15 cellular contexts compared by ENCODE assay signal in the genomic region with DNA sequence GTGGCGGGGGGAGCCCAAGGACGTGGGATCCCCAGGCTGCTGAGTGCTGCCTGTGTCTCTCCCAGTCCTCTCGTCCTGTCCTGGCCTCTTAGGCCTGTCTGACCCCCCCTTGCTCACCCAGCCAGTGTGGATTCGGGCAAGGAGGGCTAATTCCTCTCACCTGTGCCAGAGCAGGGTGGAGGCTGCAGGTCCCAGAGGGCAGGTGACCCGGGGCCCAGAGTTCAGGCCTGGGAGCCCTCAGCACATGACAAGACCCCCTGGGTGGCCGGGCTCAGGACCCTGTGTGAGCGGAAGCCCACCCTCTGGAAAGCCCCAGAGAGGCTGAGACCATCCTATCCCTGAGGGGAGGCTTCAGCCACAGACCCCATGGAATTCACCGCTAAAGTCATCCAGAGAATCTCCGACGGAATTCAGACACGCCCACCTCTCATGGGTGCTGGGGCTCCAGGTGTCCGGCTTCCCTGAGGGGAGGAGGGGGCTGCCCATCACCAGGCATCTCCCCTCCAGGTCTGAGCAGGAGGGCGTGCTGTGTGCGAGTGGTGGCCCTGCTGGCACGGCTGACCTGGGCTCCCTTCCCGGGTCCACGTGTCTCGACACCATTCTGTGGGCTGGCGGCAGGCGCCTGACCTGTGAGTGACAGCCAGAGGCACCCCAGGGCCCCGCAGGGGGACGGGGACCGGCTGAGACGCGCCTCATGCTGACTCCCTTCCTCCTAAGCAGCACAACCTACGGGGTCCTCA. TPM values are rescaled to one million over a fixed set of nuclear protein-coding genes. Genes with fewer than 3 reads are reported as not detected.
"Had no signal": no experiment of that assay in that cellular context is flagged by ENCODE, and none has a peak within 500 bp of the region (broad histone marks: within the 10 kb centered on the region; RNA-seq: fewer than 3 reads in every experiment).

No MANE protein-coding gene starts in this region.

- H3K27ac ChIP-seq: esophagus squamous epithelium, neural progenitor cell, parathyroid adenoma, testis, upper lobe of left lung had no signal

- ATAC-seq: activated CD4-positive, CD25-positive, alpha-beta regulatory T cell treated with anti-CD3 and anti-CD28 coated beads, Interleukin-2, amount 50 U/mL, for 24 hours had no signal

- H3K36me3 ChIP-seq: esophagus squamous epithelium, neural progenitor cell, upper lobe of left lung had no signal

- H3K4me2 ChIP-seq: neural progenitor cell had no signal

- H3K27me3 ChIP-seq: testis had no signal

- H3K9me3 ChIP-seq: esophagus squamous epithelium, testis, upper lobe of left lung had no signal

- DNase-seq: activated CD4-positive, alpha-beta T cell treated with anti-CD3 and anti-CD28 coated beads, Interleukin-2, amount 50 U/mL, for 1 hour; activated CD8-positive, alpha-beta memory T cell treated with anti-CD3 and anti-CD28 coated beads for 24 hours; activated CD8-positive, alpha-beta memory T cell treated with anti-CD3 and anti-CD28 coated beads, Interleukin-2, amount 50 U/mL, for 48 hours; dermis blood vessel endothelial cell; effector memory CD4-positive, alpha-beta T cell; esophagus squamous epithelium; immature natural killer cell; mammary epithelial cell; stimulated activated CD4-positive, alpha-beta T cell treated with anti-CD3 and anti-CD28 coated beads, Interleukin-4, amount 100 ng/mL, for 24 hours; T1000; testis had no signal

- H3K4me1 ChIP-seq: parathyroid adenoma had no signal

- H2AFZ ChIP-seq: neural progenitor cell, parathyroid adenoma had no signal

- H3K4me3 ChIP-seq: esophagus squamous epithelium, neural progenitor cell, testis, upper lobe of left lung had no signal

RNA-seq across cellular contexts. Expression of a gene that starts 5.0 kb away (rescaled TPM):
- total RNA-seq: dermis blood vessel endothelial cell had no signal
- polyA plus RNA-seq: immature natural killer cell, mammary epithelial cell had no signal
